Comparison of ENCODE assay signal across 8 cellular contexts in the genomic region with DNA sequence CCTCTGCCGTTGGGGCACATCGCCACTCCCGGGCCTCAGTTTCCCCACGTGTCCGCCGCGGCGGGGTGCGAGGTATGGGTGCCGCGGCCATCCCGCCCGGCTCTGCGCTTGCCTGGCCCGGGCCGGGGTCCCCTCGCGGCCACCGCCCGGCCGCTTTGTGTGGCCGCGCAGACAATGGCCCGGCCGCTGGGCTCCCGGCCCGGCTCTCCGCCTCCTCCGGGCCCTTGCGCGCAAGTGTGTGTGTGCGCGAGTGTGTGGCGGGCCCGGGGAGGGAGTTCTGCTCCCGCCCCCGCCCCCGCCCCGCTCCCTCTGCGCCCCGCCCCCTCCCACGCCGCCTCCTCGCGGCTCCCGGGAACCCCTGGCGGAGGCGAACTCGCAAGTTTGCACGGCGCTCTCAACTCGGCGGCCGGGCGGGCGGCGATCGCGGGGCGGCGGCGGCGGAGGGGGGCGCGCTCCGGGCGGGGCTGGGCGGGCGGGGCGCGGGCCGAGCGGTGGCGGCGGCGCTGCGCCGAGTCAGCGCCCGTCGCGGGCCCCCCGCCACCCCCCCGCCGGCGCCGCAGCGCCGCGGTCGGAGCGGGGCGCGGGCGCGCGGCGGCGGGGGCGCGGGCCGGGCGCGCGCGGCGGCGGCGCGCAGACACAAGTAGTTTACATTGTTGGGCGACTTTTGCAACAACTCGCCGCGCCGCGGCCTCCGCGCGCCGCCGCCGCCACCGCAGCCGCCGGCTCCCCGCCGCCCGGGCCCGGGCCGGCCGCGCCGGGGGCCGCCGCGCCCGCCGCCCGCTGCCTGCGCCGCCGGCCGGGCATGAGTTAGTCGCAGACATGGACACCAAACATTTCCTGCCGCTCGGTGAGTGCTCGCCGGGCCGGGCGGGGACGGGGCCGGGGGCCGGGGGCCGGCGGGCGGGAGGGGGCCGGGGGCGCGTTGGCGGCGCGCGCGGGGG. TPM values are rescaled to one million over a fixed set of nuclear protein-coding genes. Genes with fewer than 3 reads are reported as not detected.
DNase-seq lines count a peak whose midpoint lies in the region; ATAC-seq and TF ChIP-seq lines count a peak whose summit lies in the region.

A gene (plus strand): TSS at position 643 of the 941 bp plus-strand sequence. CDS start 177 bp downstream, at position 820.

- no TSS peak for BruUV-seq in Panc1 (replicated peaks; lab: Mats Ljungman, UMichigan)

- TF ChIP-seq EP300 in stomach (IDR thresholded peaks at IDR 0.05), result no peak

- H3K27me3 ChIP-seq in CD4-positive, CD25-positive, alpha-beta regulatory T cell (ENCODE audit: control insufficient read depth, insufficient read depth, low read length), result no peaks in the 10 kb centered on the region
- H3K27me3 ChIP-seq in Panc1 (ENCODE audit: control insufficient read depth, insufficient read depth, low read length) (no peaks in the 10 kb centered on the region), stomach (no peaks in the 10 kb centered on the region)

- WGBS in stomach, 5 donors, result 0 to 1% (median 1%) methylated on average over 19 to 138 of the region's 164 CpGs; no CpG with 5 or more reads in 1 of the 5 donors

- peak within 1 kb of the TSS in 1 of 3 donors; percentile 38 for H3K27ac Mint-ChIP-seq in CD4-positive, CD25-positive, alpha-beta regulatory T cell
- H3K27ac Mint-ChIP-seq in natural killer cell, result peak within 1 kb of the TSS in 1 of 2 donors; percentile 87

- in situ Hi-C loops in Panc1 (cut with HindIII; ENCODE audit: low pct_unique_long_range_greater_than_20kb, low sequenced_read_pairs), result no loop called here

- H3K4me1 ChIP-seq in CD4-positive, CD25-positive, alpha-beta regulatory T cell (ENCODE audit: control insufficient read depth, insufficient read depth, low read length, poor library complexity, severe bottlenecking), result peaks cover 12% of the 10 kb centered on the region
- H3K4me1 ChIP-seq in Panc1 (ENCODE audit: control insufficient read depth, insufficient read depth, low read length) (peaks cover 23% of the 10 kb centered on the region), stomach (peaks cover 64 to 80% (median 74%) of the 10 kb centered on the region in 4 donors)

- peak within 1 kb of the TSS; percentile 63 to 89 (median 82) for H3K4me3 Mint-ChIP-seq in CD4-positive, CD25-positive, alpha-beta regulatory T cell
- H3K4me3 Mint-ChIP-seq in natural killer cell, result peak within 1 kb of the TSS; percentile 86

- H3K4me3 ChIP-seq in CD4-positive, CD25-positive, alpha-beta regulatory T cell (ENCODE audit: low read depth, low read length), result no peak within 1 kb of the TSS
- H3K4me3 ChIP-seq in Panc1 (ENCODE audit: low read depth in 2 of 2, low read length in 2 of 2), result peak within 1 kb of the TSS; percentile 56 to 71
- peak within 1 kb of the TSS; percentile 76 for H3K4me3 ChIP-seq in fibroblast of the aortic adventitia (ENCODE audit: low read depth, low read length)
- peak within 1 kb of the TSS; percentile 69 to 77 (median 70) for H3K4me3 ChIP-seq in stomach

- no peaks in the 10 kb centered on the region for H3K36me3 ChIP-seq in CD4-positive, CD25-positive, alpha-beta regulatory T cell (ENCODE audit: control insufficient read depth, insufficient read depth, low read length)
- H3K36me3 ChIP-seq in Panc1 (ENCODE audit: control insufficient read depth, insufficient read depth, low read length), result peaks cover 2% of the 10 kb centered on the region; the same call in 1 of the 2 replicates
- H3K36me3 ChIP-seq in stomach, result no peaks in the 10 kb centered on the region

- no peaks in the 10 kb centered on the region for H3K9me3 Mint-ChIP-seq in CD4-positive, CD25-positive, alpha-beta regulatory T cell
- H3K9me3 Mint-ChIP-seq in natural killer cell, result no peaks in the 10 kb centered on the region

- no peaks in the 10 kb centered on the region for H3K9me3 ChIP-seq in CD4-positive, CD25-positive, alpha-beta regulatory T cell (ENCODE audit: control insufficient read depth in 2 of 2, low read length in 2 of 2)
- H3K9me3 ChIP-seq in Panc1 (ENCODE audit: control insufficient read depth, insufficient read depth, low read depth, low read length) (no peaks in the 10 kb centered on the region), stomach (no peaks in the 10 kb centered on the region)

- TF ChIP-seq CTCF in Panc1 (IDR thresholded peaks at IDR 0.05) (no peak), fibroblast of the aortic adventitia (IDR thresholded peaks at IDR 0.05; ENCODE audit: insufficient read depth, low read length) (peak; percentile 32), natural killer cell (IDR thresholded peaks at IDR 0.05) (no peak), stomach (IDR thresholded peaks at IDR 0.05) (peak in 1 of 7 experiments; percentile 37)

- CTCF ChIA-PET in Panc1 (lab: Charles Lee), result no interaction called here

- H3K36me3 Mint-ChIP-seq in CD4-positive, CD25-positive, alpha-beta regulatory T cell, result no peaks in the 10 kb centered on the region
- no peaks in the 10 kb centered on the region for H3K36me3 Mint-ChIP-seq in natural killer cell

- POLR2A ChIA-PET in Panc1 (lab: Charles Lee), result no interaction called here

- intact Hi-C loops in Panc1 (cut with micrococcal nuclease; ENCODE audit: unreplicated experiment), result loop anchor here (10.0 kb wide), 1 partner anchor 151 kb away; no protein-coding TSS in a partner anchor
- intact Hi-C loops in natural killer cell (cut with micrococcal nuclease), result loop anchor here (10.0 kb wide), 2 partner anchors 69 to 161 kb away; a partner anchor contains a TSS
- intact Hi-C loops in stomach (cut with DNase I; ENCODE audit: low total_unique reads), result no loop called here

- H3K27ac ChIP-seq in CD4-positive, CD25-positive, alpha-beta regulatory T cell (ENCODE audit: insufficient read depth, low read length, poor library complexity, severe bottlenecking), result peak within 1 kb of the TSS; percentile 14
- H3K27ac ChIP-seq in Panc1 (ENCODE audit: low read length) (peak within 1 kb of the TSS; percentile 84), stomach (peak within 1 kb of the TSS; percentile 81 to 98 (median 95))

- peaks cover 23% of the 10 kb centered on the region for H3K27me3 Mint-ChIP-seq in CD4-positive, CD25-positive, alpha-beta regulatory T cell
- H3K27me3 Mint-ChIP-seq in natural killer cell (ENCODE audit: low read depth in 2 of 2), result no peaks in the 10 kb centered on the region

- DNase-seq in CD4-positive, CD25-positive, alpha-beta regulatory T cell, result peak; percentile 15 to 67 (median 59)
- no peak for DNase-seq in Panc1 (ENCODE audit: low read depth, low spot score)
- peak; percentile 68 for DNase-seq in activated gamma-delta T cell (lab: John Stamatoyannopoulos, UW)
- DNase-seq in fibroblast of the aortic adventitia (ENCODE audit: low read depth), result peak; percentile 81
- peak; percentile 53 for DNase-seq in natural killer cell
- DNase-seq in stomach, result peak; percentile 90

- TF ChIP-seq POLR2A in stomach (IDR thresholded peaks at IDR 0.05), result no peak

- peaks cover 0 to 15% (median 3%) of the 10 kb centered on the region in 4 donors for H3K4me1 Mint-ChIP-seq in CD4-positive, CD25-positive, alpha-beta regulatory T cell
- H3K4me1 Mint-ChIP-seq in natural killer cell, result peaks cover 0 to 33% of the 10 kb centered on the region in 2 donors

- peak; percentile 43 to 54 for ATAC-seq in CD4-positive, CD25-positive, alpha-beta regulatory T cell (ENCODE audit: low read depth in 2 of 2)
- ATAC-seq in HG03175 (IDR thresholded peaks at IDR 0.05; ENCODE audit: unreplicated experiment), result peak; percentile 37
- peak; percentile 67 for ATAC-seq in Panc1
- peak; percentile 68 to 79 (median 75) for ATAC-seq in natural killer cell
- no peak for ATAC-seq in GM19395 (IDR thresholded peaks at IDR 0.05; ENCODE audit: unreplicated experiment)

RNA-seq across cellular contexts. Expression of the gene that starts here (rescaled TPM):
- 13.6 TPM for total RNA-seq in CD4-positive, CD25-positive, alpha-beta regulatory T cell
- 1 to 10 TPM in 2 of 4 donors, under 1 TPM in 2; 0.29 to 2.1 (median 1.2) TPM for polyA plus RNA-seq in CD4-positive, CD25-positive, alpha-beta regulatory T cell
- total RNA-seq in Panc1 (2021; ENCODE audit: unreplicated experiment) (31.6 TPM), fibroblast of the aortic adventitia (ENCODE audit: low replicate concordance) (20.9 and 26.8 TPM in 2 replicates), natural killer cell (10 to 100 TPM; 30.9 to 64.1 (median 42.2) TPM), stomach (10 to 100 TPM; 14.0 to 68.4 (median 35.9) TPM)
- 45.8 TPM for polyA plus RNA-seq in Panc1 (2012; ENCODE audit: insufficient read length)
- polyA plus RNA-seq in stomach, result 10 to 100 TPM; 17.4 to 34.1 (median 24.4) TPM

Comparison
In these comparisons a context has a peak if more than half of its experiments do, and no peak if none do; other contexts are left out.
1. RNA of the gene that starts here (polyA plus RNA-seq): 17.4 to 34.1 TPM in stomach; 0.29 to 2.1 TPM in CD4-positive, CD25-positive, alpha-beta regulatory T cell; every median in the first group is over 4 times any median in the second.
2. H3K27ac ChIP-seq: peak in every context shown above with its lines; median percentile 95 in stomach; 84 in Panc1; 14 in CD4-positive, CD25-positive, alpha-beta regulatory T cell.